18 cellular contexts compared by ENCODE assay signal in the genomic region with DNA sequence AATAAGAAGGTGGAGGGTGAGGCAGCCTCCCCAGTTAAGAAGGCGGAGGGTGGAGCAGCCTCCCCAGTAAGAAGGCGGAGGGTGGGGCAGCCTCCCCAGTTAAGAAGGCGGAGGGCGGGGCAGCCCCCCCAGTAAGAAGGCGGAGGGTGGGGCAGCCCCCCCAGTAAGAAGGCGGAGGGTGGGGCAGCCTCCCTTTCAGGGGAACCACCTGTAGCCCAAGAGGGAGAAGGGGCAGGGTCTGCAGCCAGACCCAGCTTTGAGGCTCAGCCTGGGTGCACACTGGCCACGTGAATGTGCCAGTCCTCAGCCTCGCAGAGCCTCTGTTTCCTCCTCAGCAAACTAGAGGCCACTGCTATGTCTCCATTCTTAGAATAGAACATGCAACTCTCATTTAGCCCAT. TPM values are rescaled to one million over a fixed set of nuclear protein-coding genes. Genes with fewer than 3 reads are reported as not detected.
"Had no signal": no experiment of that assay in that cellular context is flagged by ENCODE, and none has a peak within 500 bp of the region (broad histone marks: within the 10 kb centered on the region; RNA-seq: fewer than 3 reads in every experiment).

No MANE protein-coding gene starts in this region.

- H3K27ac Mint-ChIP-seq: activated naive CD8-positive, alpha-beta T cell treated with anti-CD3 and anti-CD28 coated beads, Interleukin-2, amount 10 ng/mL, durations not matched to agents 7 days and 5 days; brain; dendritic cell treated with granulocyte-macrophage colony-stimulating factor and Interleukin-4, amounts not matched to agents 40 ng/mL and 50 ng/mL, for 4 days; effector memory CD8-positive, alpha-beta T cell had no signal

- ATAC-seq: effector memory CD8-positive, alpha-beta T cell had no signal

- H3K9ac ChIP-seq: parathyroid adenoma, SK-N-SH had no signal

- H3K27me3 Mint-ChIP-seq: activated naive CD8-positive, alpha-beta T cell treated with anti-CD3 and anti-CD28 coated beads, Interleukin-2, amount 10 ng/mL, durations not matched to agents 7 days and 5 days had no signal

- H3K4me1 Mint-ChIP-seq: activated naive CD8-positive, alpha-beta T cell treated with anti-CD3 and anti-CD28 coated beads, Interleukin-2, amount 10 ng/mL, durations not matched to agents 7 days and 5 days; brain had no signal

- H3K36me3 Mint-ChIP-seq: activated naive CD8-positive, alpha-beta T cell treated with anti-CD3 and anti-CD28 coated beads, Interleukin-2, amount 10 ng/mL, durations not matched to agents 7 days and 5 days; brain had no signal

- H3K27ac ChIP-seq: epithelial cell of prostate, parathyroid adenoma had no signal

- H3K79me2 ChIP-seq: parathyroid adenoma had no signal

- H3K4me3 Mint-ChIP-seq: activated naive CD8-positive, alpha-beta T cell treated with anti-CD3 and anti-CD28 coated beads, Interleukin-2, amount 10 ng/mL, durations not matched to agents 7 days and 5 days; brain; dendritic cell treated with granulocyte-macrophage colony-stimulating factor and Interleukin-4, amounts not matched to agents 40 ng/mL and 50 ng/mL, for 4 days; effector memory CD8-positive, alpha-beta T cell had no signal

- H3K9me3 ChIP-seq: SK-N-SH had no signal

- H2AFZ ChIP-seq: parathyroid adenoma had no signal

- DNase-seq: activated CD4-positive, alpha-beta T cell treated with anti-CD3 and anti-CD28 coated beads, Interleukin-2, amount 50 U/mL, for 4 hours; activated T-cell treated with anti-CD3 and anti-CD28 coated beads, Interleukin-2, amount 50 U/mL, for 48 hours; effector memory CD8-positive, alpha-beta T cell; foreskin melanocyte; stimulated activated CD4-positive, alpha-beta T cell treated with anti-CD3 and anti-CD28 coated beads, Interleukin-2, amount 100 ng/mL, for 48 hours; stimulated activated naive CD4-positive, alpha-beta T cell; T-helper 1 cell; T1000; trophoblast cell had no signal

- H3K4me2 ChIP-seq: SK-N-SH had no signal

- H3K9me3 Mint-ChIP-seq: activated naive CD8-positive, alpha-beta T cell treated with anti-CD3 and anti-CD28 coated beads, Interleukin-2, amount 10 ng/mL, durations not matched to agents 7 days and 5 days; dendritic cell treated with granulocyte-macrophage colony-stimulating factor and Interleukin-4, amounts not matched to agents 40 ng/mL and 50 ng/mL, for 4 days; effector memory CD8-positive, alpha-beta T cell had no signal

- H3K4me1 ChIP-seq: parathyroid adenoma had no signal

RNA-seq across cellular contexts. Expression of a gene that starts 52.6 kb away (rescaled TPM):
- total RNA-seq: activated naive CD8-positive, alpha-beta T cell treated with anti-CD3 and anti-CD28 coated beads, Interleukin-2, amount 10 ng/mL, durations not matched to agents 7 days and 5 days; fibroblast of lung; lung microvascular endothelial cell; subcutaneous adipose tissue had no signal
